ENCODE assay signal across 10 cellular contexts in the genomic region with DNA sequence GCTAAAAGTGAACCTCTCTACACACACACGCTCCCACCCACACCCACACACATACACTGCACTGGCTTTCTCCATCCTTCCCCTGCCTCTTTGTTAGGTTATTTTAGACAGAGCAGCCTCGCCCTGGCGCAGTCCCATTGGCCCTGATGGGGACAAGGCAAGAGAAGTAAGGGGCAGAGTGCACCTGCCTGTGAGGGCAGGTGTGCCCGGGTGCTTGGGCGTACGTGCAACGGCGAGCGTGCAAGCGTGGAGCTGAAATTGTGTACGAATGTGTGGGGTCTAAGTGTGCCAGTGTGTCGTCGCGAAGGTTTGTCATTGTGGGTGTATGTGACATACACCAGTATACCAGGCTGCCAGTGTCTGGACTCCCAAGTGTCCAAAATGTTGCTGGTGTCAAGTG. TPM values are rescaled to one million over a fixed set of nuclear protein-coding genes. Genes with fewer than 3 reads are reported as not detected.
DNase-seq lines count a peak whose midpoint lies in the region; ATAC-seq and TF ChIP-seq lines count a peak whose summit lies in the region.
"Had no signal": no experiment of that assay in that cellular context is flagged by ENCODE, and none has a peak within 500 bp of the region (broad histone marks: within the 10 kb centered on the region; RNA-seq: fewer than 3 reads in every experiment).

No MANE protein-coding gene starts in this region.

- peak overlapping the region; percentile 72 for H3K9ac ChIP-seq in NT2/D1 (ENCODE audit: insufficient read length, low read depth)

- H3K4me1 ChIP-seq in NT2/D1 (ENCODE audit: insufficient read depth, insufficient read length) (peaks cover 5% of the 10 kb centered on the region), foreskin keratinocyte (no peaks in the 10 kb centered on the region)

- H3K36me3 Mint-ChIP-seq in progenitor cell of endocrine pancreas (ENCODE audit: insufficient read depth): peaks cover 24% of the 10 kb centered on the region

- CTCF ChIA-PET in GM10248 (lab: Yijun Ruan, JAX): no interaction called here

- peak overlapping the region; percentile 41 for H3K27ac ChIP-seq in foreskin keratinocyte

- H3K4me3 Mint-ChIP-seq in progenitor cell of endocrine pancreas (ENCODE audit: low read depth): peak overlapping the region; percentile 100

- H3K4me1 Mint-ChIP-seq in progenitor cell of endocrine pancreas (ENCODE audit: low read depth): peaks cover 27% of the 10 kb centered on the region

- peak overlapping the region; percentile 95 for H3K27ac Mint-ChIP-seq in progenitor cell of endocrine pancreas
- H3K27ac Mint-ChIP-seq: activated T-cell treated with anti-CD3 and anti-CD28 coated beads, Interleukin-2, amount 50 U/mL, for 72 hours had no signal

- H3K27me3 ChIP-seq in NT2/D1 (ENCODE audit: insufficient read depth, insufficient read length) (peaks cover 65% of the 10 kb centered on the region), foreskin keratinocyte (peaks cover 5% of the 10 kb centered on the region)

- POLR2A ChIA-PET in GM10248 (lab: Yijun Ruan, JAX): no interaction called here

- TF ChIP-seq CTCF in GM10248 (IDR thresholded peaks at IDR 0.05; ENCODE audit: control extremely low read depth, extremely low read depth, low read depth, missing control alignments): no peak
- TF ChIP-seq CTCF in foreskin keratinocyte (conservative IDR thresholded peaks at IDR 0.05): no peak
- no peak for TF ChIP-seq CTCF in progenitor cell of endocrine pancreas (IDR thresholded peaks at IDR 0.05; ENCODE audit: unreplicated experiment)

- H3K9me3 Mint-ChIP-seq in progenitor cell of endocrine pancreas (ENCODE audit: low read depth): no peaks in the 10 kb centered on the region

- DNase-seq in GM10248 (ENCODE audit: extremely low spot score) (peak; percentile 9), NT2/D1 (ENCODE audit: low read depth, low spot score) (no peak), foreskin keratinocyte (peak in 1 of 2 donors; percentile 25), progenitor cell of endocrine pancreas (ENCODE audit: low spot score, unreplicated experiment) (no peak), T-helper 9 cell (no peak), DMS79 (lab: John Stamatoyannopoulos, UW) (no peak)
- DNase-seq: activated T-cell treated with anti-CD3 and anti-CD28 coated beads, Interleukin-2, amount 50 U/mL, for 72 hours; NCI-H1436 had no signal

- H3K27me3 Mint-ChIP-seq in progenitor cell of endocrine pancreas: no peaks in the 10 kb centered on the region

- peak; percentile 1 for ATAC-seq in foreskin keratinocyte
- ATAC-seq in HG02970 (IDR thresholded peaks at IDR 0.05; ENCODE audit: low FRiP score, unreplicated experiment): no peak
- ATAC-seq in HG02870 (IDR thresholded peaks at IDR 0.05; ENCODE audit: unreplicated experiment): no peak
- ATAC-seq: activated T-cell treated with anti-CD3 and anti-CD28 coated beads, Interleukin-2, amount 50 U/mL, for 72 hours had no signal

- no peaks in the 10 kb centered on the region for H3K9me3 ChIP-seq in NT2/D1 (ENCODE audit: insufficient read depth, low read length)

- no peaks in the 10 kb centered on the region for H3K36me3 ChIP-seq in NT2/D1 (ENCODE audit: insufficient read depth, insufficient read length, low read length)

- H3K4me3 ChIP-seq in NT2/D1 (ENCODE audit: insufficient read length, low read depth): peak overlapping the region; percentile 66

RNA-seq across cellular contexts. Expression of a gene that starts 0.5 kb away (rescaled TPM):
- 8.0 and 9.5 TPM in 2 replicates for total RNA-seq in foreskin keratinocyte
- 4.9 and 5.1 TPM in 2 replicates for polyA plus RNA-seq in foreskin keratinocyte
- 148 and 177 TPM in 2 replicates for total RNA-seq in progenitor cell of endocrine pancreas
- total RNA-seq: activated T-cell treated with anti-CD3 and anti-CD28 coated beads, Interleukin-2, amount 50 U/mL, for 72 hours had no signal

Comparison
In these comparisons a context has a peak if more than half of its experiments do, and no peak if none do; other contexts are left out.
1. RNA of a gene that starts 0.5 kb away (total RNA-seq): 148 to 177 TPM in progenitor cell of endocrine pancreas; 8.0 to 9.5 TPM in foreskin keratinocyte; every median in the first group is over 10 times any median in the second.